Comparison of ENCODE assay signal across 1 cellular context in the genomic region with DNA sequence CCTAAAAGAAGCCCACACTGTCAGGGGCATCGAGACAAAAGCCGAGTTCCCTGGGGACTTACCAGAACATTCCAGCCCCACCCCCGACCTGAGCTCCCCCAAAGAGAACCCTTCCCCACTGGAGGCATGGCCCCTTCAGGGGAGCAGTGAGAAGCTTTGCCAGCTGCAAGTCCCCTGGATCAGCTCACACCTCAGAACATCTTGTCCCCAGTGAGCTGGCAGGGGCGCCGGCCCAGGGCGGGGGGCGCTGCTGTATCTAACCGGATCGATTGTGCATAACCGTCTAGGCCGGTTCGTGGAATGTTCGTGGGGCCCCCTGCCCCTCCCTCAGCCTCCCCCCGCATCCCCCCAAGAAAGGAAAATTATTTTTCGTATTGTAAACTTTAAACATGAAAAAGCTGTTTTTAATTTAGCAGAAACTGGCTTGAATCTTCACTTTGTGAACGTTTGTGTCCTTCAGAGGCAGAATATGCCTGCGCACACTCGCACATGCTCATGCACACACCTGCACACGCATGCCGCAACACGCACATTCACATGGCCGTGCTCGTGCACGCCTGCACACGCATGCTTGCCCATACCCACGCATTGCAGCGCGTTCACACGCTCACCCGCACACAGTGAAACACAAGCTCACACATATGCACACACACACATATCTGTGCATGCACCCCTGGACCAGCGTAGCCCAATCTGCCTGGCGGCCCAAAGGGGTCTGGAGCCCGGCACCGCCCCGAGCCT.
TF ChIP-seq lines count a peak whose summit lies in the region.

No MANE protein-coding gene starts in this region.

TF ChIP-seq in GM23338, 12 proteins besides CTCF, POLR2A, EP300 and RAD21 (continued from another document):
- TF ChIP-seq NANOG (IDR thresholded peaks at IDR 0.05; ENCODE audit: borderline replicate concordance) (no peak), STAT1 (IDR thresholded peaks at IDR 0.05; ENCODE audit: unreplicated experiment) (no peak), EZH2 (IDR thresholded peaks at IDR 0.05; ENCODE audit: low read depth, unreplicated experiment) (no peak), ZNF114 (CRISPR knock-in tag; IDR thresholded peaks at IDR 0.05) (no peak)
